Comparison of ENCODE assay signal across 1 cellular context in genomic region chr2:9638532-9638931, GRCh38.
TF ChIP-seq lines count a peak whose summit lies in the region.

No MANE protein-coding gene starts in this region.

TF ChIP-seq in H1, 55 proteins besides CTCF, POLR2A, EP300 and RAD21 (continued from another document):
- TF ChIP-seq CHD7 (IDR thresholded peaks at IDR 0.05; ENCODE audit: insufficient replicate concordance, low read length) = no peak
- TF ChIP-seq ASH2L (IDR thresholded peaks at IDR 0.05; ENCODE audit: low read length) = no peak
- TF ChIP-seq YY1 (IDR thresholded peaks at IDR 0.05; ENCODE audit: low read depth, low read length) = no peak
- no peak for TF ChIP-seq NRF1 (IDR thresholded peaks at IDR 0.05; ENCODE audit: low read depth, low read length)
- no peak for TF ChIP-seq RXRA (IDR thresholded peaks at IDR 0.05; ENCODE audit: insufficient read depth, low read depth, low read length)
- no peak for TF ChIP-seq CHD2 (IDR thresholded peaks at IDR 0.05; ENCODE audit: low read length)
- TF ChIP-seq RFX5 (IDR thresholded peaks at IDR 0.05; ENCODE audit: borderline replicate concordance, low read depth, low read length) = no peak
- no peak for TF ChIP-seq TBP (IDR thresholded peaks at IDR 0.05; ENCODE audit: low read depth, low read length)
- no peak for TF ChIP-seq SIX5 (IDR thresholded peaks at IDR 0.05; ENCODE audit: low read depth, low read length)
- TF ChIP-seq HDAC6 (IDR thresholded peaks at IDR 0.05; ENCODE audit: low read depth, low read length) = no peak
